Comparison of ENCODE assay signal across 13 cellular contexts in genomic region chr3:163315786-163316185, GRCh38.
"Had no signal": no experiment of that assay in that cellular context is flagged by ENCODE, and none has a peak within 500 bp of the region (broad histone marks: within the 10 kb centered on the region; RNA-seq: fewer than 3 reads in every experiment).

No MANE protein-coding gene starts in this region.

- DNase-seq: activated CD4-positive, alpha-beta T cell treated with anti-CD3 and anti-CD28 coated beads, Interleukin-2, amount 50 U/mL, for 4 hours; amniotic stem cell; effector memory CD8-positive, alpha-beta T cell; foreskin keratinocyte; glutamatergic neuron; hippocampal formation; lower lobe of right lung; nucleus accumbens; sigmoid colon; stimulated activated CD8-positive, alpha-beta memory T cell treated with anti-CD3 and anti-CD28 coated beads, Interleukin-4, amount 100 ng/mL, for 48 hours; stimulated activated naive CD4-positive, alpha-beta T cell treated with Interleukin-2 at 50 U/mL for 16 hours; transverse colon had no signal

- H3K4me3 ChIP-seq: lower lobe of right lung, sigmoid colon, transverse colon, vagina had no signal

- H3K36me3 ChIP-seq: lower lobe of right lung, sigmoid colon, transverse colon, vagina had no signal

- H3K27me3 ChIP-seq: foreskin keratinocyte, sigmoid colon, transverse colon, vagina had no signal

- H3K9me3 ChIP-seq: lower lobe of right lung, sigmoid colon, transverse colon, vagina had no signal

- H3K27ac ChIP-seq: foreskin keratinocyte, lower lobe of right lung, sigmoid colon, transverse colon, vagina had no signal
